In genomic region chr3:158693866-158694456, GRCh38 we compare ENCODE assay signal across 3 cellular contexts. TPM values are rescaled to one million over a fixed set of nuclear protein-coding genes. Genes with fewer than 3 reads are reported as not detected.
"Had no signal": no experiment of that assay in that cellular context is flagged by ENCODE, and none has a peak within 500 bp of the region (broad histone marks: within the 10 kb centered on the region; RNA-seq: fewer than 3 reads in every experiment).

No MANE protein-coding gene starts in this region.

RNA-seq across cellular contexts. Expression of gene LXN, which starts 21.5 kb away (rescaled TPM):
- total RNA-seq: LHCN-M2 had no signal

RNA-seq across cellular contexts. Expression of gene RARRES1, which starts 38.3 kb away (rescaled TPM):
- total RNA-seq: H4, H7 had no signal
